35 cellular contexts compared by ENCODE assay signal in genomic region chr4:146247356-146247755, GRCh38. TPM values are rescaled to one million over a fixed set of nuclear protein-coding genes. Genes with fewer than 3 reads are reported as not detected.
"Had no signal": no experiment of that assay in that cellular context is flagged by ENCODE, and none has a peak within 500 bp of the region (broad histone marks: within the 10 kb centered on the region; RNA-seq: fewer than 3 reads in every experiment).

No MANE protein-coding gene starts in this region.

- H3K27me3 ChIP-seq: body of pancreas, brain microvascular endothelial cell, breast epithelium had no signal

- H3K4me3 ChIP-seq: body of pancreas, breast epithelium had no signal

- H3K4me3 Mint-ChIP-seq: activated B cell treated with CpG ODN at 0.5 μM for 24 hours; activated CD4-positive, alpha-beta memory T cell treated with anti-CD3 and anti-CD28 coated beads for 36 hours; activated CD4-positive, alpha-beta T cell treated with anti-CD3 and anti-CD28 coated beads, Interleukin-2, amount 10 ng/mL, durations not matched to agents 24 days and 14 days; activated CD8-positive, alpha-beta T cell treated with anti-CD3 and anti-CD28 coated beads for 36 hours; activated naive CD4-positive, alpha-beta T cell treated with anti-CD3 and anti-CD28 coated beads for 36 hours; activated naive CD4-positive, alpha-beta T cell treated with anti-CD3 and anti-CD28 coated beads, Interleukin-2, amount 50 U/mL, for 24 hours; activated naive CD8-positive, alpha-beta T cell; activated naive CD8-positive, alpha-beta T cell treated with anti-CD3 and anti-CD28 coated beads, Interleukin-2, amount 10 ng/mL, durations not matched to agents 7 days and 5 days; activated naive CD8-positive, alpha-beta T cell treated with anti-CD3 and anti-CD28 coated beads, Interleukin-2, amount 50 U/mL, for 24 hours; activated T-cell treated with anti-CD3 and anti-CD28 coated beads, Interleukin-2, amount 50 U/mL, for 4 hours; activated T-cell treated with anti-CD3 and anti-CD28 coated beads, Interleukin-2, amount 50 U/mL, for 72 hours; activated T-helper 1 cell treated with anti-CD3 and anti-CD28 coated beads, Interleukin-12 subunit alpha, Interleukin-12 subunit beta, Interleukin-2, Interleukin-4 antibody, amounts not matched to agents 30 ng/mL and 10 ng/mL and 1 ng/mL, durations not matched to agents 14 hours and 24 hours and 36 hours; activated T-helper 17 cell treated with anti-CD3 and anti-CD28 coated beads, Interleukin-2, amount 50 U/mL, for 72 hours; T-helper 1 cell treated with Interleukin-12 subunit alpha and Interleukin-12 subunit beta and Interleukin-4 antibody, amounts not matched to agents 30 μg/mL and 1 μg/mL, for 36 hours; T-helper 2 cell treated with Interferon-gamma antibody and Interleukin-4, amounts not matched to agents 5 μg/mL and 100 μg/mL, for 36 hours had no signal

- H3K4me1 ChIP-seq: breast epithelium had no signal

- ATAC-seq: activated CD8-positive, alpha-beta T cell treated with anti-CD3 and anti-CD28 coated beads for 36 hours; activated naive CD8-positive, alpha-beta T cell treated with anti-CD3 and anti-CD28 coated beads, Interleukin-2, amount 50 U/mL, for 24 hours; activated T-cell treated with anti-CD3 and anti-CD28 coated beads, Interleukin-2, amount 50 U/mL, for 4 hours; activated T-cell treated with anti-CD3 and anti-CD28 coated beads, Interleukin-2, amount 50 U/mL, for 72 hours; activated T-helper 17 cell treated with anti-CD3 and anti-CD28 coated beads, Interleukin-2, amount 50 U/mL, for 72 hours; body of pancreas had no signal

- H3K9me3 ChIP-seq: body of pancreas, breast epithelium had no signal

- H3K27ac Mint-ChIP-seq: activated B cell treated with CpG ODN at 0.5 μM for 24 hours; activated CD4-positive, alpha-beta memory T cell treated with anti-CD3 and anti-CD28 coated beads for 36 hours; activated CD4-positive, alpha-beta T cell treated with anti-CD3 and anti-CD28 coated beads, Interleukin-2, amount 10 ng/mL, durations not matched to agents 24 days and 14 days; activated CD8-positive, alpha-beta T cell treated with anti-CD3 and anti-CD28 coated beads for 36 hours; activated naive CD4-positive, alpha-beta T cell treated with anti-CD3 and anti-CD28 coated beads for 36 hours; activated naive CD4-positive, alpha-beta T cell treated with anti-CD3 and anti-CD28 coated beads, Interleukin-2, amount 50 U/mL, for 24 hours; activated naive CD8-positive, alpha-beta T cell; activated naive CD8-positive, alpha-beta T cell treated with anti-CD3 and anti-CD28 coated beads, Interleukin-2, amount 10 ng/mL, durations not matched to agents 7 days and 5 days; activated naive CD8-positive, alpha-beta T cell treated with anti-CD3 and anti-CD28 coated beads, Interleukin-2, amount 50 U/mL, for 24 hours; activated T-cell treated with anti-CD3 and anti-CD28 coated beads, Interleukin-2, amount 50 U/mL, for 72 hours; activated T-helper 1 cell treated with anti-CD3 and anti-CD28 coated beads, Interleukin-12 subunit alpha, Interleukin-12 subunit beta, Interleukin-2, Interleukin-4 antibody, amounts not matched to agents 30 ng/mL and 10 ng/mL and 1 ng/mL, durations not matched to agents 14 hours and 24 hours and 36 hours; activated T-helper 17 cell treated with anti-CD3 and anti-CD28 coated beads, Interleukin-2, amount 50 U/mL, for 72 hours; T-helper 1 cell treated with Interleukin-12 subunit alpha and Interleukin-12 subunit beta and Interleukin-4 antibody, amounts not matched to agents 30 μg/mL and 1 μg/mL, for 36 hours; T-helper 2 cell treated with Interferon-gamma antibody and Interleukin-4, amounts not matched to agents 5 μg/mL and 100 μg/mL, for 36 hours had no signal

- H3K9me3 Mint-ChIP-seq: activated B cell treated with CpG ODN at 0.5 μM for 24 hours; activated CD4-positive, alpha-beta memory T cell treated with anti-CD3 and anti-CD28 coated beads for 36 hours; activated CD4-positive, alpha-beta T cell treated with anti-CD3 and anti-CD28 coated beads, Interleukin-2, amount 10 ng/mL, durations not matched to agents 24 days and 14 days; activated CD8-positive, alpha-beta T cell treated with anti-CD3 and anti-CD28 coated beads for 36 hours; activated naive CD4-positive, alpha-beta T cell treated with anti-CD3 and anti-CD28 coated beads for 36 hours; activated naive CD4-positive, alpha-beta T cell treated with anti-CD3 and anti-CD28 coated beads, Interleukin-2, amount 50 U/mL, for 24 hours; activated naive CD8-positive, alpha-beta T cell treated with anti-CD3 and anti-CD28 coated beads, Interleukin-2, amount 10 ng/mL, durations not matched to agents 7 days and 5 days; activated T-cell treated with anti-CD3 and anti-CD28 coated beads, Interleukin-2, amount 50 U/mL, for 4 hours; activated T-cell treated with anti-CD3 and anti-CD28 coated beads, Interleukin-2, amount 50 U/mL, for 72 hours; activated T-helper 1 cell treated with anti-CD3 and anti-CD28 coated beads, Interleukin-12 subunit alpha, Interleukin-12 subunit beta, Interleukin-2, Interleukin-4 antibody, amounts not matched to agents 30 ng/mL and 10 ng/mL and 1 ng/mL, durations not matched to agents 14 hours and 24 hours and 36 hours; activated T-helper 17 cell treated with anti-CD3 and anti-CD28 coated beads, Interleukin-2, amount 50 U/mL, for 72 hours; T-helper 1 cell treated with Interleukin-12 subunit alpha and Interleukin-12 subunit beta and Interleukin-4 antibody, amounts not matched to agents 30 μg/mL and 1 μg/mL, for 36 hours; T-helper 2 cell treated with Interferon-gamma antibody and Interleukin-4, amounts not matched to agents 5 μg/mL and 100 μg/mL, for 36 hours had no signal

- H3K36me3 Mint-ChIP-seq: activated CD4-positive, alpha-beta memory T cell treated with anti-CD3 and anti-CD28 coated beads for 36 hours; activated naive CD4-positive, alpha-beta T cell treated with anti-CD3 and anti-CD28 coated beads, Interleukin-2, amount 50 U/mL, for 24 hours had no signal

- H3K27ac ChIP-seq: body of pancreas, brain microvascular endothelial cell, breast epithelium, VCaP had no signal

- DNase-seq: activated B cell treated with CpG ODN at 0.5 μM for 24 hours; activated CD4-positive, alpha-beta memory T cell treated with anti-CD3 and anti-CD28 coated beads for 36 hours; activated CD4-positive, alpha-beta T cell treated with anti-CD3 and anti-CD28 coated beads for 4 hours; activated CD4-positive, alpha-beta T cell treated with anti-CD3 and anti-CD28 coated beads, Interleukin-2, amount 10 ng/mL, durations not matched to agents 24 days and 14 days; activated CD4-positive, alpha-beta T cell treated with anti-CD3 and anti-CD28 coated beads, Interleukin-2, amount 50 U/mL, for 1 hour; activated CD4-positive, alpha-beta T cell treated with anti-CD3 and anti-CD28 coated beads, Interleukin-2, amount 50 U/mL, for 4 hours; activated CD4-positive, CD25-positive, alpha-beta regulatory T cell treated with anti-CD3 and anti-CD28 coated beads, Interleukin-2, amount 50 U/mL, for 72 hours; activated CD8-positive, alpha-beta memory T cell treated with anti-CD3 and anti-CD28 coated beads, Interleukin-2, amount 50 U/mL, for 4 hours; activated CD8-positive, alpha-beta T cell treated with anti-CD3 and anti-CD28 coated beads for 36 hours; activated effector memory CD4-positive, alpha-beta T cell treated with anti-CD3 and anti-CD28 coated beads, Interleukin-2, amount 50 U/mL, for 16 hours; activated gamma-delta T cell treated with Interleukin-2 at 50 U/mL for 16 hours; activated naive CD4-positive, alpha-beta T cell; activated naive CD4-positive, alpha-beta T cell treated with anti-CD3 and anti-CD28 coated beads for 36 hours; activated naive CD8-positive, alpha-beta T cell treated with anti-CD3 and anti-CD28 coated beads, Interleukin-2, amount 10 ng/mL, durations not matched to agents 7 days and 5 days; activated naive CD8-positive, alpha-beta T cell treated with anti-CD3 and anti-CD28 coated beads, Interleukin-2, amount 50 U/mL, for 24 hours; activated T-cell treated with anti-CD3 and anti-CD28 coated beads for 4 hours; activated T-cell treated with anti-CD3 and anti-CD28 coated beads, Interleukin-2, amount 50 U/mL, for 1 hour; activated T-cell treated with anti-CD3 and anti-CD28 coated beads, Interleukin-2, amount 50 U/mL, for 4 hours; activated T-cell treated with anti-CD3 and anti-CD28 coated beads, Interleukin-2, amount 50 U/mL, for 72 hours; body of pancreas; brain microvascular endothelial cell; central memory CD4-positive, alpha-beta T cell; T-helper 1 cell; T-helper 2 cell; T-helper 9 cell had no signal

- H3K27me3 Mint-ChIP-seq: activated B cell treated with CpG ODN at 0.5 μM for 24 hours; activated CD4-positive, alpha-beta memory T cell treated with anti-CD3 and anti-CD28 coated beads for 36 hours; activated CD4-positive, alpha-beta T cell treated with anti-CD3 and anti-CD28 coated beads, Interleukin-2, amount 10 ng/mL, durations not matched to agents 24 days and 14 days; activated CD8-positive, alpha-beta T cell treated with anti-CD3 and anti-CD28 coated beads for 36 hours; activated naive CD4-positive, alpha-beta T cell treated with anti-CD3 and anti-CD28 coated beads, Interleukin-2, amount 50 U/mL, for 24 hours; activated naive CD8-positive, alpha-beta T cell; activated naive CD8-positive, alpha-beta T cell treated with anti-CD3 and anti-CD28 coated beads, Interleukin-2, amount 10 ng/mL, durations not matched to agents 7 days and 5 days; activated naive CD8-positive, alpha-beta T cell treated with anti-CD3 and anti-CD28 coated beads, Interleukin-2, amount 50 U/mL, for 24 hours; activated T-helper 17 cell treated with anti-CD3 and anti-CD28 coated beads, Interleukin-2, amount 50 U/mL, for 72 hours had no signal

- H3K36me3 ChIP-seq: brain microvascular endothelial cell, breast epithelium had no signal

RNA-seq across cellular contexts. Expression of gene REELD1, which starts 33.0 kb away (rescaled TPM):
- total RNA-seq: activated CD4-positive, alpha-beta T cell treated with anti-CD3 and anti-CD28 coated beads, Interleukin-2, amount 10 ng/mL, durations not matched to agents 24 days and 14 days; activated naive CD4-positive, alpha-beta T cell treated with anti-CD3 and anti-CD28 coated beads for 36 hours; activated T-helper 1 cell treated with anti-CD3 and anti-CD28 coated beads, Interleukin-12 subunit alpha, Interleukin-12 subunit beta, Interleukin-2, Interleukin-4 antibody, amounts not matched to agents 30 ng/mL and 10 ng/mL and 1 ng/mL, durations not matched to agents 14 hours and 24 hours and 36 hours; astrocyte; cerebellum had no signal
